ENCODE assay signal across 8 cellular contexts in the genomic region with DNA sequence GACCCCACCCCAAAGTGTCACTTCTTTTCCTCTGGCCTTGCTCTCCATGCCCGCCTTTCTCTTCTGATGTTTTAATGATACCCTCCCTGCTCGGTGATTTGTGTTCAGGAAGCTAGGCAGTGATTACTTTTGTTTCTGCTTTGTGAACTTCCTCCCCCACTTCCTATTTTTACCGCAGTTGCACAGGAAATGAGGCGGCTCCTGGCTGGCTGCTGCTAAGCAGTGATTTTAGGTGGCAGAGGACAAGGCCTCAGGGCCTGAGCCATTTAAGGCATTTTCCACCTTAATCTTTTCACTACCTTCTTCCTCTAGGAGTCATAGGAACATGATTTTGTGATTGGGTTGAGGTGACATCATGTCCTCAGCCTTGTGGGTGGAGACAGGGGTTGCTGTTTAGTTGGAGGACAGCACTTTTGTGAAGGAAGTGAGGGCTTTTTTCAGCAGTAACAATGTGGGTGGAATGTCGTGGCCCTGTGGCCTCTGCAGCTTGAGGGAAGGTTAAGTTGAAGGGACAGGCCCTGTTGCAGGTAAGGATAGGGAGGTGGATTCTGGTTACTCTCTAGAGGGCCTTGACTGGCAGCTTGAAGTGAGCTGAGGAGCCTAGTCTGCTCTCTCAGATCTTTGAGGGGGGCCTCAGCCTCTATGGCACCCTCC. TPM values are rescaled to one million over a fixed set of nuclear protein-coding genes. Genes with fewer than 3 reads are reported as not detected.
A peak's percentile ranks its signal among the peaks of the same experiment; 100 is the strongest.
DNase-seq lines count a peak whose midpoint lies in the region; ATAC-seq, FAIRE-seq and TF ChIP-seq lines count a peak whose summit lies in the region.

No MANE protein-coding gene starts in this region.

- peak overlapping the region; percentile 69 to 94 (median 84) for H3K4me2 ChIP-seq in BLaER1 treated with 17β-estradiol and CSF1 and Interleukin-3, amounts not matched to agents 10 nM and 100 nM
- H3K4me2 ChIP-seq in H1 (ENCODE audit: insufficient read depth in 1 of 2, low read depth in 2 of 2, low read length in 2 of 2): peak overlapping the region in 1 of 2 experiments; percentile 9; a peak in 2 of 4 replicates

- 77% methylated on average over 5 of the region's 5 CpGs; no CpG with 5 or more reads in 1 of the 2 experiments for WGBS in H1 (ENCODE audit: extremely low coverage in 1 of 2, insufficient coverage in 1 of 2, insufficient read length in 1 of 2, insufficient replicate concordance in 2 of 2, low coverage in 1 of 2, low lambda C conversion rate in 2 of 2, missing lambda C conversion rate in 1 of 2), 2 experiments

- peak overlapping the region; percentile 68 to 79 (median 73) for H3K9ac ChIP-seq in BLaER1 treated with 17β-estradiol and CSF1 and Interleukin-3, amounts not matched to agents 10 nM and 100 nM
- H3K9ac ChIP-seq in H1 (replicated peaks in 1 of 4; ENCODE audit: extremely low read depth in 1 of 4, low read depth in 3 of 4, low read length in 3 of 4): no peak overlapping the region

- no peak overlapping the region for H3K4ac ChIP-seq in H1 (replicated peaks; ENCODE audit: insufficient read length, low read depth, low read length)

- peaks cover 44 to 56% (median 51%) of the 10 kb centered on the region in 10 experiments for H3K4me1 ChIP-seq in BLaER1 treated with 17β-estradiol and CSF1 and Interleukin-3, amounts not matched to agents 10 nM and 100 nM
- peaks cover 0 to 10% (median 6%) of the 10 kb centered on the region in 4 experiments; a peak in 5 of 7 replicates for H3K4me1 ChIP-seq in H1 (replicated peaks in 1 of 4; ENCODE audit: control insufficient read depth in 3 of 4, insufficient read depth in 4 of 4, low read length in 3 of 4)

- no peak for TF ChIP-seq POLR2A in H1 (IDR thresholded peaks at IDR 0.05; ENCODE audit: control extremely low read depth in 1 of 2, low read depth in 2 of 2, low read length in 2 of 2)

- POLR2A ChIA-PET in activated CD4-positive, alpha-beta memory T cell treated with anti-CD3 and anti-CD28 coated beads, Interleukin-2, amount 10 ng/mL, durations not matched to agents 7 days and 5 days (lab: Charles Lee): interaction anchor here (0.8 to 2.8 kb wide), 13 partner anchors 11 to 98 kb away, joined by 3 to 9 read pairs (median 4); a partner anchor contains a TSS
- POLR2A ChIA-PET in H1 (lab: Charles Lee; ENCODE audit: partially characterized antibody): interaction anchor here (1.1 to 1.4 kb wide), 2 partner anchors 9 to 96 kb away, joined by 3 to 6 read pairs; no protein-coding TSS in a partner anchor

- H3K9me3 Mint-ChIP-seq in activated CD4-positive, alpha-beta memory T cell treated with anti-CD3 and anti-CD28 coated beads, Interleukin-2, amount 10 ng/mL, durations not matched to agents 7 days and 5 days: no peaks in the 10 kb centered on the region

- H2BK12ac ChIP-seq in H1 (ENCODE audit: low read depth, low read length): no peak overlapping the region

- H3K4me3 ChIP-seq in BLaER1 treated with 17β-estradiol and CSF1 and Interleukin-3, amounts not matched to agents 10 nM and 100 nM: peak overlapping the region in 8 of 10 experiments; percentile 2 to 45 (median 26); a peak in 10 of 20 replicates
- no peak overlapping the region for H3K4me3 ChIP-seq in H1 (ENCODE audit: extremely low read depth in 1 of 4, insufficient read depth in 2 of 4, low read depth in 3 of 4, low read length in 4 of 4)

- peak overlapping the region; percentile 87 for H3K27ac Mint-ChIP-seq in activated CD4-positive, alpha-beta memory T cell treated with anti-CD3 and anti-CD28 coated beads, Interleukin-2, amount 10 ng/mL, durations not matched to agents 7 days and 5 days

- H3K4me1 Mint-ChIP-seq in activated CD4-positive, alpha-beta memory T cell treated with anti-CD3 and anti-CD28 coated beads, Interleukin-2, amount 10 ng/mL, durations not matched to agents 7 days and 5 days: peaks cover 36% of the 10 kb centered on the region

- no peak overlapping the region for H2BK120ac ChIP-seq in H1 (replicated peaks; ENCODE audit: low read depth, low read length)

- H3K56ac ChIP-seq in H1 (replicated peaks; ENCODE audit: insufficient read length, low read depth, low read length): no peak overlapping the region

- peak overlapping the region; percentile 66; the same call in 1 of the 2 replicates for H3K18ac ChIP-seq in H1 (ENCODE audit: extremely low read depth, low read length)

- peak; percentile 66 for DNase-seq in MV-4-11 (lab: John Stamatoyannopoulos, UW)
- DNase-seq in activated CD4-positive, alpha-beta memory T cell treated with anti-CD3 and anti-CD28 coated beads, Interleukin-2, amount 10 ng/mL, durations not matched to agents 7 days and 5 days: peak; percentile 76
- DNase-seq in H1 (ENCODE audit: low read depth in 1 of 2, low spot score in 2 of 2): no peak
- peak; percentile 40 for DNase-seq in mucosa of gallbladder (ENCODE audit: low spot score)
- peak; percentile 30 to 53 for DNase-seq in stimulated activated CD8-positive, alpha-beta memory T cell treated with anti-CD3 and anti-CD28 coated beads, Interleukin-7, amount 100 ng/mL, for 48 hours (ENCODE audit: extremely low read depth in 1 of 2, low read depth in 1 of 2)
- no peak for DNase-seq in HuH-7.5 (ENCODE audit: low spot score)

- H4K91ac ChIP-seq in H1 (replicated peaks; ENCODE audit: insufficient read length, low read length): no peak overlapping the region

- H2AFZ ChIP-seq in H1 (ENCODE audit: low read length): no peak overlapping the region

- H2BK5ac ChIP-seq in H1 (ENCODE audit: low read depth, low read length): peak overlapping the region; percentile 37

- H3K27me3 Mint-ChIP-seq in activated CD4-positive, alpha-beta memory T cell treated with anti-CD3 and anti-CD28 coated beads, Interleukin-2, amount 10 ng/mL, durations not matched to agents 7 days and 5 days: no peaks in the 10 kb centered on the region

- CTCF ChIA-PET in activated CD4-positive, alpha-beta memory T cell treated with anti-CD3 and anti-CD28 coated beads, Interleukin-2, amount 10 ng/mL, durations not matched to agents 7 days and 5 days (lab: Charles Lee): interaction anchor here (0.8 to 1.5 kb wide), 5 partner anchors 9 to 407 kb away, joined by 3 to 6 read pairs (median 3); a partner anchor contains a TSS
- CTCF ChIA-PET in H1 (lab: Charles Lee; ENCODE audit: partially characterized antibody): interaction anchor here (0.9 to 3.7 kb wide), 5 partner anchors 8 to 68 kb away, joined by 4 to 14 read pairs (median 5); no protein-coding TSS in a partner anchor

- H3K36me3 ChIP-seq in BLaER1 treated with 17β-estradiol and CSF1 and Interleukin-3, amounts not matched to agents 10 nM and 100 nM: peaks cover 0 to 6% (median 0%) of the 10 kb centered on the region in 11 experiments; a peak in 1 of 22 replicates
- H3K36me3 ChIP-seq in H1 (ENCODE audit: control insufficient read depth in 2 of 4, insufficient read depth in 4 of 4, low read length in 3 of 4): no peaks in the 10 kb centered on the region

- H3K4me3 Mint-ChIP-seq in activated CD4-positive, alpha-beta memory T cell treated with anti-CD3 and anti-CD28 coated beads, Interleukin-2, amount 10 ng/mL, durations not matched to agents 7 days and 5 days: peak overlapping the region; percentile 33

- no peak overlapping the region for H2BK15ac ChIP-seq in H1 (ENCODE audit: low read length)

- H3K79me1 ChIP-seq in H1 (ENCODE audit: low read depth, low read length): peaks cover 2% of the 10 kb centered on the region; the same call in 1 of the 2 replicates

- peaks cover 0 to under 1% (median 0%) of the 10 kb centered on the region in 11 experiments; a peak in 1 of 22 replicates for H3K9me3 ChIP-seq in BLaER1 treated with 17β-estradiol and CSF1 and Interleukin-3, amounts not matched to agents 10 nM and 100 nM (replicated peaks in 1 of 11)
- no peaks in the 10 kb centered on the region for H3K9me3 ChIP-seq in H1 (ENCODE audit: insufficient read depth in 2 of 2, low read depth in 1 of 2, low read length in 1 of 2)

- ATAC-seq in GM21447 (IDR thresholded peaks at IDR 0.05; ENCODE audit: unreplicated experiment): peak; percentile 79

- no peak overlapping the region for H2BK20ac ChIP-seq in H1 (ENCODE audit: low read length)

- no peak overlapping the region for H2AK5ac ChIP-seq in H1 (ENCODE audit: low read depth, low read length)

- no peak for FAIRE-seq in H1 (lab: Jason Lieb, UNC)

- H4K20me1 ChIP-seq in BLaER1 treated with 17β-estradiol and CSF1 and Interleukin-3, amounts not matched to agents 10 nM and 100 nM: peaks cover 0 to 46% (median 0%) of the 10 kb centered on the region in 11 experiments; a peak in 4 of 22 replicates
- peaks cover 2 to 7% of the 10 kb centered on the region in 2 experiments for H4K20me1 ChIP-seq in H1 (replicated peaks in 1 of 2; ENCODE audit: control insufficient read depth in 1 of 2, insufficient read depth in 2 of 2, low read length in 2 of 2)

- no peak overlapping the region for H3K14ac ChIP-seq in H1 (ENCODE audit: insufficient read length)

- peaks cover 5% of the 10 kb centered on the region for H3K36me3 Mint-ChIP-seq in activated CD4-positive, alpha-beta memory T cell treated with anti-CD3 and anti-CD28 coated beads, Interleukin-2, amount 10 ng/mL, durations not matched to agents 7 days and 5 days (ENCODE audit: low read depth)

- H3K79me2 ChIP-seq in H1 (ENCODE audit: control insufficient read depth in 1 of 2, insufficient read depth in 2 of 2, low read length in 2 of 2): peaks cover 0 to 45% of the 10 kb centered on the region in 2 experiments; a peak in 2 of 4 replicates

- no peak overlapping the region for H4K8ac ChIP-seq in H1 (ENCODE audit: extremely low read depth, insufficient read depth, low read length)

- H4K5ac ChIP-seq in H1 (ENCODE audit: insufficient read length, low read depth, low read length): no peak overlapping the region

- H3K23me2 ChIP-seq in H1 (ENCODE audit: low read depth, low read length): no peaks in the 10 kb centered on the region

- no peak for TF ChIP-seq RAD21 in H1 (IDR thresholded peaks at IDR 0.05 in 1 of 2, conservative IDR thresholded peaks at IDR 0.05 in 1 of 2; ENCODE audit: low read depth in 2 of 2, low read length in 2 of 2)

- H3K27ac ChIP-seq in BLaER1 treated with 17β-estradiol and CSF1 and Interleukin-3, amounts not matched to agents 10 nM and 100 nM: peak overlapping the region; percentile 65 to 90 (median 83)
- H3K27ac ChIP-seq in H1 (ENCODE audit: low read depth, low read length): peak overlapping the region; percentile 11; the same call in 1 of the 2 replicates

- H3K23ac ChIP-seq in H1 (ENCODE audit: insufficient read length): no peak overlapping the region

- TF ChIP-seq CTCF in H1 (IDR thresholded peaks at IDR 0.05; ENCODE audit: control extremely low read depth in 1 of 3, insufficient read depth in 1 of 3, low read depth in 1 of 3, low read length in 3 of 3): no peak

- H3K27me3 ChIP-seq in BLaER1 treated with 17β-estradiol and CSF1 and Interleukin-3, amounts not matched to agents 10 nM and 100 nM: no peaks in the 10 kb centered on the region
- H3K27me3 ChIP-seq in H1 (replicated peaks in 1 of 4; ENCODE audit: control insufficient read depth in 3 of 4, extremely low read depth in 1 of 4, insufficient read depth in 3 of 4, low read length in 3 of 4): no peaks in the 10 kb centered on the region

- no peak for TF ChIP-seq EP300 in H1 (IDR thresholded peaks at IDR 0.05; ENCODE audit: borderline replicate concordance in 1 of 2, low read depth in 2 of 2, low read length in 2 of 2)

RNA-seq across cellular contexts. Expression of a gene that starts 15.7 kb away (rescaled TPM):
- total RNA-seq in activated CD4-positive, alpha-beta memory T cell treated with anti-CD3 and anti-CD28 coated beads, Interleukin-2, amount 10 ng/mL, durations not matched to agents 7 days and 5 days: 10 to 100 TPM; 14.3 to 14.4 TPM
- 19.4 and 23.1 TPM in 2 replicates for total RNA-seq in H1 (2021; fragmentation: NEBNext Ultra II Directional; extraction: Animal tissue kit (Norgen Biotek cat#: 25700))
- 16.4 and 23.6 TPM in 2 replicates for polyA plus RNA-seq in H1 (2011; rRNA removed)
- polyA plus RNA-seq in H1 (2011; cell fraction: cytosol; rRNA removed): 15.3 TPM
- 18.4 TPM for polyA plus RNA-seq in H1 (2011; cell fraction: nucleus; rRNA removed)
- 11.4 to 15.5 TPM (median 12.9 TPM) in 4 replicates for polyA plus RNA-seq in H1 (2012, experiment 1 of 2)
- 5.9 TPM for polyA plus RNA-seq in H1 (2012, experiment 2 of 2)
- 23.5 TPM for polyA plus RNA-seq in H1 (2013, experiment 1 of 2)
- 20.7 TPM for polyA plus RNA-seq in H1 (2013, experiment 2 of 2)
- polyA minus RNA-seq in H1 (2011; rRNA and poly(A)+ RNA removed): 18.4 and 20.4 TPM in 2 replicates
- 17.0 TPM for polyA minus RNA-seq in H1 (2011; cell fraction: cytosol; rRNA and poly(A)+ RNA removed)
- 15.2 TPM for polyA minus RNA-seq in H1 (2011; cell fraction: nucleus; rRNA and poly(A)+ RNA removed)
- total RNA-seq in mucosa of gallbladder: 27.7 TPM

Comparison
In these comparisons a context has a peak if more than half of its experiments do, and no peak if none do; other contexts are left out.
1. H3K4me3 ChIP-seq: peak in BLaER1 treated with 17β-estradiol and CSF1 and Interleukin-3, amounts not matched to agents 10 nM and 100 nM (8 of 10); none in H1 (0 of 4).
2. H3K9ac ChIP-seq: peak in BLaER1 treated with 17β-estradiol and CSF1 and Interleukin-3, amounts not matched to agents 10 nM and 100 nM (11 of 11); none in H1 (0 of 4).
3. DNase-seq: peak in MV-4-11 (single experiment), activated CD4-positive, alpha-beta memory T cell treated with anti-CD3 and anti-CD28 coated beads, Interleukin-2, amount 10 ng/mL, durations not matched to agents 7 days and 5 days (single experiment), mucosa of gallbladder (single experiment) and stimulated activated CD8-positive, alpha-beta memory T cell treated with anti-CD3 and anti-CD28 coated beads, Interleukin-7, amount 100 ng/mL, for 48 hours (2 of 2); none in H1 (0 of 2) and HuH-7.5 (single experiment).